In genomic region chr11:16925495-16926065, GRCh38 we compare ENCODE assay signal across 8 cellular contexts.
DNase-seq lines count a peak whose midpoint lies in the region; ATAC-seq and TF ChIP-seq lines count a peak whose summit lies in the region.

No MANE protein-coding gene starts in this region.

- H3K9ac ChIP-seq in neural cell (ENCODE audit: low read length): peak overlapping the region; percentile 73

- TF ChIP-seq EP300 in neural cell (conservative IDR thresholded peaks at IDR 0.05; ENCODE audit: poor library complexity, severe bottlenecking): no peak

- CTCF ChIA-PET in WTC11 (lab: Charles Lee): interaction anchor here (0.5 to 1.8 kb wide), 4 partner anchors 8 to 483 kb away, joined by 4 to 12 read pairs (median 6); no protein-coding TSS in a partner anchor

- H3K36me3 Mint-ChIP-seq in WTC11: no peaks in the 10 kb centered on the region

- POLR2A ChIA-PET in WTC11 (lab: Charles Lee): interaction anchor here (0.8 kb wide), 1 partner anchor 152 kb away, joined by 3 read pairs; the partner anchor contains the start of gene RPS13

- H3K27ac ChIP-seq in neural cell (ENCODE audit: low read length): peak overlapping the region; percentile 51

- no peaks in the 10 kb centered on the region for H3K9me2 ChIP-seq in neural cell (ENCODE audit: insufficient read depth, low read length)

- H3K9me3 ChIP-seq in neural cell (ENCODE audit: low read length): no peaks in the 10 kb centered on the region

- no peaks in the 10 kb centered on the region for H3K36me3 ChIP-seq in neural cell (ENCODE audit: insufficient read depth, low read length)

- peak overlapping the region; percentile 47 for H3K4me3 ChIP-seq in GM12864 (ENCODE audit: low read depth, low read length)
- H3K4me3 ChIP-seq in fibroblast of pulmonary artery (replicated peaks; ENCODE audit: low read depth, low read length): peak overlapping the region; percentile 25
- peak overlapping the region; percentile 77 for H3K4me3 ChIP-seq in neural cell (ENCODE audit: low read length)

- no peak overlapping the region for H3K27ac Mint-ChIP-seq in WTC11

- peaks cover 55% of the 10 kb centered on the region for H3K27me3 Mint-ChIP-seq in WTC11 (ENCODE audit: low read depth)

- peak overlapping the region; percentile 85 for H3K4me3 Mint-ChIP-seq in WTC11

- no peaks in the 10 kb centered on the region for H3F3A ChIP-seq in neural cell (ENCODE audit: insufficient read depth, low read length, poor library complexity, severe bottlenecking)

- peak; percentile 19 for TF ChIP-seq RAD21 in neural cell (conservative IDR thresholded peaks at IDR 0.05)

- H3K9me3 Mint-ChIP-seq in WTC11: no peaks in the 10 kb centered on the region

- H2AFZ ChIP-seq in neural cell (ENCODE audit: low read depth, low read length): peak overlapping the region; percentile 42

- ATAC-seq in HG02870 (IDR thresholded peaks at IDR 0.05; ENCODE audit: unreplicated experiment): peak; percentile 39
- peak; percentile 89 for ATAC-seq in WTC11
- no peak for ATAC-seq in HG02938 (IDR thresholded peaks at IDR 0.05; ENCODE audit: unreplicated experiment)
- ATAC-seq in HG03521 (IDR thresholded peaks at IDR 0.05; ENCODE audit: unreplicated experiment): no peak

- peaks cover 19% of the 10 kb centered on the region for H3K27me3 ChIP-seq in neural cell (ENCODE audit: insufficient read depth, low read depth, low read length)

- H3K79me2 ChIP-seq in neural cell (replicated peaks; ENCODE audit: insufficient read depth, low read length): peaks cover 19% of the 10 kb centered on the region

- TF ChIP-seq CTCF in GM12864 (IDR thresholded peaks at IDR 0.05; ENCODE audit: low read depth, low read length, missing control alignments): no peak
- no peak for TF ChIP-seq CTCF in WTC11 (IDR thresholded peaks at IDR 0.05)
- TF ChIP-seq CTCF in fibroblast of pulmonary artery (IDR thresholded peaks at IDR 0.05; ENCODE audit: low read length, missing control alignments): no peak
- peak; percentile 27 for TF ChIP-seq CTCF in neural cell (IDR thresholded peaks at IDR 0.05; ENCODE audit: poor library complexity, severe bottlenecking)

- H3K4me1 Mint-ChIP-seq in WTC11: peaks cover 33% of the 10 kb centered on the region

- peak overlapping the region; percentile 60 for H3K4me2 ChIP-seq in neural cell (ENCODE audit: low read length)

- no peaks in the 10 kb centered on the region for H4K20me1 ChIP-seq in neural cell (ENCODE audit: insufficient read depth)

- DNase-seq in GM12864 (ENCODE audit: low read depth) (no peak), WTC11 (ENCODE audit: low spot score) (peak; percentile 90), fibroblast of pulmonary artery (ENCODE audit: low read depth) (peak; percentile 25), midbrain (lab: John Stamatoyannopoulos, UW) (no peak)

TF ChIP-seq in WTC11, 78 proteins besides CTCF, POLR2A, EP300 and RAD21 (continues in another document):
- no peak for TF ChIP-seq ATF6 (CRISPR knock-in tag; IDR thresholded peaks at IDR 0.05)
- 0 out of 2 replicates have a peak, but pooled peaks have one; percentile 54 for TF ChIP-seq ATF1 (CRISPR knock-in tag; IDR thresholded peaks at IDR 0.05)
- peak; percentile 81; the same call in 1 of the 2 replicates for TF ChIP-seq TEAD1 (CRISPR knock-in tag; IDR thresholded peaks at IDR 0.05)
- TF ChIP-seq ZBTB43 (CRISPR knock-in tag; IDR thresholded peaks at IDR 0.05): 0 out of 2 replicates have a peak, but pooled peaks have one; percentile 57

TF ChIP-seq in neural cell, 6 proteins besides CTCF, POLR2A, EP300 and RAD21:
- TF ChIP-seq REST (IDR thresholded peaks at IDR 0.05; ENCODE audit: borderline replicate concordance) (no peak), TAF1 (IDR thresholded peaks at IDR 0.05; ENCODE audit: low read depth) (no peak), SMC3 (conservative IDR thresholded peaks at IDR 0.05; ENCODE audit: poor library complexity) (peak; percentile 36), POLR2AphosphoS5 (IDR thresholded peaks at IDR 0.05) (peak; percentile 49), MXI1 (conservative IDR thresholded peaks at IDR 0.05; ENCODE audit: poor library complexity, severe bottlenecking) (peak; percentile 93), EZH2 (IDR thresholded peaks at IDR 0.05; ENCODE audit: borderline replicate concordance, insufficient read depth, low read length, poor library complexity, severe bottlenecking) (no peak)

Comparison
In these comparisons a context has a peak if more than half of its experiments do, and no peak if none do; other contexts are left out.
1. DNase-seq: peak in WTC11 (single experiment) and fibroblast of pulmonary artery (single experiment); none in GM12864 (single experiment) and midbrain (single experiment).
2. H3K4me3 ChIP-seq: peak in every context shown above with its lines; median percentile 77 in neural cell; 47 in GM12864; 25 in fibroblast of pulmonary artery.
3. ATAC-seq: peak in HG02870 (single experiment) and WTC11 (single experiment); none in HG02938 (single experiment) and HG03521 (single experiment).